Comparison of ENCODE assay signal across 8 cellular contexts in genomic region chr6:3258201-3258600, GRCh38. TPM values are rescaled to one million over a fixed set of nuclear protein-coding genes. Genes with fewer than 3 reads are reported as not detected.
DNase-seq lines count a peak whose midpoint lies in the region; ATAC-seq, FAIRE-seq and TF ChIP-seq lines count a peak whose summit lies in the region.

No MANE protein-coding gene starts in this region.

- no peaks in the 10 kb centered on the region for H3K9me3 ChIP-seq in tibial nerve

- H3K27me3 ChIP-seq in tibial nerve: no peaks in the 10 kb centered on the region

- DNase-seq in activated naive CD4-positive, alpha-beta T cell treated with anti-CD3 and anti-CD28 coated beads for 36 hours: no peak
- no peak for DNase-seq in activated naive CD4-positive, alpha-beta T cell treated with Interleukin-2 at 50 U/mL for 16 hours
- no peak for DNase-seq in astrocyte of the spinal cord (ENCODE audit: low read depth, low spot score)
- DNase-seq in memory B cell (ENCODE audit: low spot score in 2 of 2): no peak
- DNase-seq in tibial nerve (ENCODE audit: low spot score in 2 of 2): no peak
- DNase-seq in GM12892 (ENCODE audit: insufficient read length): no peak
- DNase-seq in NCI-H1105 (lab: John Stamatoyannopoulos, UW): no peak
- DNase-seq in hepatic stellate cell (ENCODE audit: low spot score): no peak

- peak overlapping the region; percentile 81 for H3K4me3 ChIP-seq in astrocyte of the spinal cord (ENCODE audit: low read depth, low read length)
- peak overlapping the region; percentile 72 to 92 (median 80) for H3K4me3 ChIP-seq in tibial nerve

- peak overlapping the region; percentile 66 for H3K4me3 Mint-ChIP-seq in activated naive CD4-positive, alpha-beta T cell treated with anti-CD3 and anti-CD28 coated beads for 36 hours
- peak overlapping the region; percentile 79 for H3K4me3 Mint-ChIP-seq in memory B cell

- TF ChIP-seq EP300 in tibial nerve (IDR thresholded peaks at IDR 0.05): no peak

- WGBS in tibial nerve, 2 donors: 53 to 54% methylated on average over 12 of the region's 12 CpGs

- in situ Hi-C loops in astrocyte of the spinal cord (cut with HindIII; ENCODE audit: low sequenced_read_pairs): no loop called here

- peak overlapping the region; percentile 49 to 85 (median 76) for H3K27ac ChIP-seq in tibial nerve

- no peak for TF ChIP-seq CTCF in astrocyte of the spinal cord (IDR thresholded peaks at IDR 0.05; ENCODE audit: low read depth, low read length)
- TF ChIP-seq CTCF in tibial nerve (IDR thresholded peaks at IDR 0.05): no peak

- peaks cover 29% of the 10 kb centered on the region for H3K4me1 Mint-ChIP-seq in activated naive CD4-positive, alpha-beta T cell treated with anti-CD3 and anti-CD28 coated beads for 36 hours (ENCODE audit: low read depth)
- H3K4me1 Mint-ChIP-seq in memory B cell: peaks cover 20% of the 10 kb centered on the region

- H3K4me1 ChIP-seq in tibial nerve: peaks cover 0 to 39% (median 20%) of the 10 kb centered on the region in 4 donors

- peaks cover 2% of the 10 kb centered on the region for H3K9me3 Mint-ChIP-seq in activated naive CD4-positive, alpha-beta T cell treated with anti-CD3 and anti-CD28 coated beads for 36 hours
- H3K9me3 Mint-ChIP-seq in memory B cell: no peaks in the 10 kb centered on the region

- no peaks in the 10 kb centered on the region for H3K27me3 Mint-ChIP-seq in activated naive CD4-positive, alpha-beta T cell treated with anti-CD3 and anti-CD28 coated beads for 36 hours (ENCODE audit: low read depth)
- no peaks in the 10 kb centered on the region for H3K27me3 Mint-ChIP-seq in memory B cell

- CTCF ChIA-PET in activated naive CD4-positive, alpha-beta T cell treated with anti-CD3 and anti-CD28 coated beads for 36 hours (lab: Charles Lee): interaction anchor here (0.6 to 1.4 kb wide), 2 partner anchors 150 to 755 kb away, joined by 3 read pairs; no protein-coding TSS in a partner anchor

- ATAC-seq in memory B cell (ENCODE audit: low read depth): no peak

- no peak for FAIRE-seq in GM12892 (lab: Jason Lieb, UNC)

- no peak for TF ChIP-seq POLR2A in tibial nerve (IDR thresholded peaks at IDR 0.05)
- no peak for TF ChIP-seq POLR2A in GM12892 (IDR thresholded peaks at IDR 0.05; ENCODE audit: low read depth, low read length)

- intact Hi-C loops in activated naive CD4-positive, alpha-beta T cell treated with anti-CD3 and anti-CD28 coated beads for 36 hours (cut with micrococcal nuclease): loop anchor here (1.0 to 2.0 kb wide), 7 partner anchors 49 to 493 kb away; partner anchors contain the start of genes BPHL, NQO2, RIPK1 and WRNIP1

- H3K36me3 ChIP-seq in tibial nerve: peaks cover 0 to 4% (median 0%) of the 10 kb centered on the region in 3 donors

- H3K36me3 Mint-ChIP-seq in activated naive CD4-positive, alpha-beta T cell treated with anti-CD3 and anti-CD28 coated beads for 36 hours (ENCODE audit: low read depth): peaks cover 11% of the 10 kb centered on the region
- H3K36me3 Mint-ChIP-seq in memory B cell: no peaks in the 10 kb centered on the region

- no peak overlapping the region for H3K27ac Mint-ChIP-seq in activated naive CD4-positive, alpha-beta T cell treated with anti-CD3 and anti-CD28 coated beads for 36 hours
- H3K27ac Mint-ChIP-seq in memory B cell: no peak overlapping the region

RNA-seq across cellular contexts. Expression of gene PSMG4, which starts 0.5 kb away (rescaled TPM):
- total RNA-seq in activated naive CD4-positive, alpha-beta T cell treated with anti-CD3 and anti-CD28 coated beads for 36 hours: 10 to 100 TPM; 23.9 to 26.2 TPM
- 10 to 100 TPM; 14.7 to 36.5 (median 31.8) TPM for total RNA-seq in tibial nerve
- 18.9 TPM for polyA plus RNA-seq in GM12892 (2012; ENCODE audit: missing spikeins)

RNA-seq across cellular contexts. Expression of gene TUBB2B, which starts 30.7 kb away (rescaled TPM):
- under 1 TPM in 1 of 2 experiments, not detected in 1; 0.12 TPM for total RNA-seq in activated naive CD4-positive, alpha-beta T cell treated with anti-CD3 and anti-CD28 coated beads for 36 hours
- 10 to 100 TPM; 13.7 to 47.6 (median 32.6) TPM for total RNA-seq in tibial nerve
- 39.9 TPM for polyA plus RNA-seq in GM12892 (2012; ENCODE audit: missing spikeins)

Comparison
In these comparisons a context has a peak if more than half of its experiments do, and no peak if none do; other contexts are left out.
1. RNA of gene TUBB2B, which starts 30.7 kb away (total RNA-seq): 13.7 to 47.6 TPM in tibial nerve; 0.12 TPM in activated naive CD4-positive, alpha-beta T cell treated with anti-CD3 and anti-CD28 coated beads for 36 hours; every median in the first group is over 10 times any median in the second.